8 cellular contexts compared by ENCODE assay signal in the genomic region with DNA sequence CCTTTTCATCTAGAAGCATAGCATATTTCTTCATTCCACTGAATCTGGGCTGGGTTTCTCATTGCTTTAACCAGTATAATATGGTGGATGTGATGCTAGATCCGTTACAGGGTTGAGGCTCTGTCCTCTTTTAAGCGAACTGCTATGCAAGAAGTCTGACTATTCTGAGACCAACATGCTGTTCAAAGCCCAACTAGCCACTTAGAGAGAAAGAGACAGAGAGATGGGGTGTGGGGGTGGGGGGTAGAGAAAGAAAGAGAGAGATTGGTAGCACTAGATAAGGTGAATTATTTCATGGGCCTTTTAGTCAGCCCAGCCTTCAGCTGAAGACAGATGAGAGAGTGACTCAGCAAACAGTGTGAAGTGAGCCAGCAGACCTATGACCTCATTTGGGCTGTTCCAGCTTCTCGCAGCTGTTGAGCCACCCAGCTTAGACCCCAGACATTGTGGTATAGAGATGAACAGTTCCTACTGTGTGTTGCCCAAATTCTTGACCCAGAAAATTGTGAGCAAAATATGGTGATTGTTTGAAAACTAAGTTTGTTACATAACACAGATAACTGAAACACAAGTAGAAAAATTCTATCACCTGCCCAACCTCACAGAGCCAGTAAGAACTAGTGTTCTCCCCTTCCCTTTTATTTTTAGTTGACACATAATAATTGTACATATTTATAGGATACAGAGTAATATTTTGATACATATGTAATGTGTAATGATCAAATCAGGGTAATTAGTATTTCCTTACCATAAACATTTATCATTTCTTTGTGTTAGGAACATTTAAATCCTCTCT. TPM values are rescaled to one million over a fixed set of nuclear protein-coding genes. Genes with fewer than 3 reads are reported as not detected.
DNase-seq lines count a peak whose midpoint lies in the region; ATAC-seq, FAIRE-seq and TF ChIP-seq lines count a peak whose summit lies in the region.

No MANE protein-coding gene starts in this region.

- peaks cover 7 to 10% of the 10 kb centered on the region in 2 donors for H3K36me3 Mint-ChIP-seq in activated T-cell treated with anti-CD3 and anti-CD28 coated beads, Interleukin-2, amount 50 U/mL, for 72 hours (ENCODE audit: insufficient read depth in 2 of 2)

- peak; percentile 99 for FAIRE-seq in islet of Langerhans (lab: Jason Lieb, UNC)

- peak in 1 of 2 donors; percentile 17 for DNase-seq in activated T-cell treated with anti-CD3 and anti-CD28 coated beads, Interleukin-2, amount 50 U/mL, for 72 hours
- no peak for DNase-seq in activated T-cell treated with anti-CD3 and anti-CD28 coated beads, Interleukin-2, amount 50 U/mL, for 1 hour
- DNase-seq in NCI-H2029 (lab: John Stamatoyannopoulos, UW) = peak; percentile 52
- peak; percentile 75 for DNase-seq in astrocyte of the cerebellum (ENCODE audit: low read depth)
- peak; percentile 85 for DNase-seq in superior temporal gyrus (ENCODE audit: extremely low spot score)

- no peaks in the 10 kb centered on the region for H3K27me3 Mint-ChIP-seq in activated T-cell treated with anti-CD3 and anti-CD28 coated beads, Interleukin-2, amount 50 U/mL, for 72 hours (ENCODE audit: low read depth)

- ATAC-seq in activated T-cell treated with anti-CD3 and anti-CD28 coated beads, Interleukin-2, amount 50 U/mL, for 72 hours (replicated peaks in 1 of 2) = peak; percentile 84 to 94
- ATAC-seq in HG02678 (IDR thresholded peaks at IDR 0.05; ENCODE audit: unreplicated experiment) (peak; percentile 90), HG03025 (IDR thresholded peaks at IDR 0.05; ENCODE audit: low FRiP score, unreplicated experiment) (no peak)

- TF ChIP-seq CTCF in astrocyte of the cerebellum (IDR thresholded peaks at IDR 0.05; ENCODE audit: low read depth, low read length, missing control alignments) = no peak

- peaks cover 13% of the 10 kb centered on the region for H3K4me1 Mint-ChIP-seq in activated T-cell treated with anti-CD3 and anti-CD28 coated beads, Interleukin-2, amount 50 U/mL, for 72 hours (ENCODE audit: low read depth)

- H3K9me3 Mint-ChIP-seq in activated T-cell treated with anti-CD3 and anti-CD28 coated beads, Interleukin-2, amount 50 U/mL, for 72 hours = peaks cover 4 to 6% of the 10 kb centered on the region in 2 donors

- no peak overlapping the region for H3K4me3 ChIP-seq in astrocyte of the cerebellum (ENCODE audit: low read depth, low read length)

- in situ Hi-C loops in astrocyte of the cerebellum (cut with HindIII; ENCODE audit: low sequenced_read_pairs) = no loop called here

- no peak overlapping the region for H3K4me3 Mint-ChIP-seq in activated T-cell treated with anti-CD3 and anti-CD28 coated beads, Interleukin-2, amount 50 U/mL, for 72 hours

- H3K27ac Mint-ChIP-seq in activated T-cell treated with anti-CD3 and anti-CD28 coated beads, Interleukin-2, amount 50 U/mL, for 72 hours = no peak overlapping the region

RNA-seq across cellular contexts. Expression of gene PRKACB, which starts 40.7 kb away (rescaled TPM):
- 10 to 100 TPM; 35.0 to 42.4 TPM for total RNA-seq in activated T-cell treated with anti-CD3 and anti-CD28 coated beads, Interleukin-2, amount 50 U/mL, for 72 hours
